ENCODE assay signal across 14 cellular contexts in the genomic region with DNA sequence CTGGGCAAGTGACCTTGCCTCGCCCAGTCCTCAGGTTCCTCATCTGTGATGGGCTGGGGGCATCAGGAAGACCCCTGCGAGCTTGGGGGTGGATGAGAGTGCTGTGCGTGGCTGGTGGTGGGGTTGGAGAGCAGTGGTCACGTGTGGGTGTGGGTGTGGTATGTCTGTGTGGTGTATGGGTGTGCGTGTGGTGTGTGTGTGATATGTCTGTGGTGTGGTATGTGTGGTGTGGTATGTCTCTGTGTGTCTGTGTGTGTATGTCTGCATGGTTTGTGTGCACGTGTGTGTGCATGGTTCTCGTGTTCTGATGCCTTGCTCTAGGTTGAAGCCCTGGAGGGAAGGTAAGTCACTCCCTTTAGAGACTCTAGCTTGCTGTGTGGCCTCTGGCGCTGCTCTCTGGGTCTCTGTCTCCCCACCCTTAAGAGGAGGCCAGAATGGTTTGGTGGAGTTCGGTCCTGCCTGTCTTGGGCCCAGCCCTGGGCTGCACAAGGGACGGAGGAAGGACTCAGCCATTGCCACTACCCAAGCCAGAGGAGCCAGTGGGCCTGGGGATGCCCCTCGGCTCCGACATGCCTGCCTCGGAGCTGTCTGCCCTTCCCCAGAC.
DNase-seq lines count a peak whose midpoint lies in the region; ATAC-seq and TF ChIP-seq lines count a peak whose summit lies in the region.
"Had no signal": no experiment of that assay in that cellular context is flagged by ENCODE, and none has a peak within 500 bp of the region (broad histone marks: within the 10 kb centered on the region; RNA-seq: fewer than 3 reads in every experiment).

No MANE protein-coding gene starts in this region.

- peaks cover 24 to 91% (median 72%) of the 10 kb centered on the region in 12 donors for H3K4me1 ChIP-seq in heart left ventricle

- peak overlapping the region in 1 of 5 experiments; percentile 35 for H3K4me3 Mint-ChIP-seq in brain
- peak overlapping the region; percentile 6 for H3K4me3 Mint-ChIP-seq in nephron progenitor cell
- peak overlapping the region; percentile 37 for H3K4me3 Mint-ChIP-seq in type B pancreatic cell
- H3K4me3 Mint-ChIP-seq: activated T-helper 17 cell treated with anti-CD3 and anti-CD28 coated beads, Interleukin-2, amount 50 U/mL, for 72 hours; naive thymus-derived CD4-positive, alpha-beta T cell had no signal

- no peaks in the 10 kb centered on the region for H3K27me3 ChIP-seq in heart left ventricle
- H3K27me3 ChIP-seq: cardiac muscle cell, spleen had no signal

- H3K36me3 Mint-ChIP-seq in brain (no peaks in the 10 kb centered on the region), nephron progenitor cell (ENCODE audit: low read depth) (no peaks in the 10 kb centered on the region), type B pancreatic cell (peaks cover 4% of the 10 kb centered on the region)
- H3K36me3 Mint-ChIP-seq: naive thymus-derived CD4-positive, alpha-beta T cell had no signal

- no peak for DNase-seq in heart left ventricle
- no peak for DNase-seq in left ventricle myocardium superior
- DNase-seq in nephron progenitor cell = no peak
- DNase-seq in type B pancreatic cell (ENCODE audit: extremely low spot score, unreplicated experiment) = no peak
- DNase-seq in GM19240 (ENCODE audit: insufficient read length, low spot score) = no peak
- DNase-seq: activated CD4-positive, alpha-beta T cell treated with anti-CD3 and anti-CD28 coated beads for 4 hours; naive thymus-derived CD4-positive, alpha-beta T cell; NK-92 treated with Interleukin-12 subunit alpha and Interleukin-12 subunit beta, amount 100 ng/mL, for 24 hours; spleen had no signal

- H3K27ac ChIP-seq in heart left ventricle = peak overlapping the region in 11 of 12 donors; percentile 26 to 82 (median 68)
- H3K27ac ChIP-seq: cardiac muscle cell had no signal

- no peak overlapping the region for H3K4me3 ChIP-seq in heart left ventricle
- H3K4me3 ChIP-seq: cardiac muscle cell, spleen had no signal

- H3K27me3 Mint-ChIP-seq in brain = no peaks in the 10 kb centered on the region
- H3K27me3 Mint-ChIP-seq in nephron progenitor cell (ENCODE audit: low read depth, poor library complexity) = no peaks in the 10 kb centered on the region
- H3K27me3 Mint-ChIP-seq in type B pancreatic cell = no peaks in the 10 kb centered on the region
- H3K27me3 Mint-ChIP-seq: activated T-helper 17 cell treated with anti-CD3 and anti-CD28 coated beads, Interleukin-2, amount 50 U/mL, for 72 hours had no signal

- H3K36me3 ChIP-seq in heart left ventricle = peaks cover 0 to 35% (median 13%) of the 10 kb centered on the region in 9 donors

- H3K27ac Mint-ChIP-seq in brain (peak overlapping the region; percentile 6 to 88 (median 84)), nephron progenitor cell (peak overlapping the region; percentile 0), type B pancreatic cell (peak overlapping the region; percentile 80)
- H3K27ac Mint-ChIP-seq: activated T-helper 17 cell treated with anti-CD3 and anti-CD28 coated beads, Interleukin-2, amount 50 U/mL, for 72 hours had no signal

- no peak for TF ChIP-seq POLR2A in heart left ventricle (IDR thresholded peaks at IDR 0.05)

- H3K4me1 Mint-ChIP-seq in brain = peaks cover 30% of the 10 kb centered on the region
- peaks cover 39% of the 10 kb centered on the region for H3K4me1 Mint-ChIP-seq in nephron progenitor cell
- peaks cover 17% of the 10 kb centered on the region for H3K4me1 Mint-ChIP-seq in type B pancreatic cell (ENCODE audit: unreplicated experiment)

- H3K9me3 Mint-ChIP-seq in brain (no peaks in the 10 kb centered on the region), nephron progenitor cell (no peaks in the 10 kb centered on the region), type B pancreatic cell (no peaks in the 10 kb centered on the region)
- H3K9me3 Mint-ChIP-seq: activated T-helper 17 cell treated with anti-CD3 and anti-CD28 coated beads, Interleukin-2, amount 50 U/mL, for 72 hours; naive thymus-derived CD4-positive, alpha-beta T cell had no signal

- TF ChIP-seq CTCF in heart left ventricle (IDR thresholded peaks at IDR 0.05) = no peak
- TF ChIP-seq CTCF in brain (conservative IDR thresholded peaks at IDR 0.05) = no peak
- no peak for TF ChIP-seq CTCF in nephron progenitor cell (IDR thresholded peaks at IDR 0.05)
- TF ChIP-seq CTCF in type B pancreatic cell (conservative IDR thresholded peaks at IDR 0.05) = no peak

- 77 to 86% (median 79%) methylated on average over 7 to 13 of the region's 13 CpGs for WGBS in heart left ventricle, 4 donors

- ATAC-seq in heart left ventricle (no peak), left ventricle myocardium superior (no peak), GM21529 (IDR thresholded peaks at IDR 0.05; ENCODE audit: unreplicated experiment) (no peak), HG02973 (IDR thresholded peaks at IDR 0.05; ENCODE audit: unreplicated experiment) (no peak)
- ATAC-seq: activated T-helper 17 cell treated with anti-CD3 and anti-CD28 coated beads, Interleukin-2, amount 50 U/mL, for 72 hours; naive thymus-derived CD4-positive, alpha-beta T cell had no signal

- intact Hi-C loops in heart left ventricle (cut with DNase I) = loop anchor here in 2 of 10 donors (5.0 to 10.0 kb wide), 3 partner anchors 78 to 148 kb away; a partner anchor contains a TSS
- intact Hi-C loops in left ventricle myocardium superior (cut with micrococcal nuclease) = no loop called here

- H3K9me3 ChIP-seq in heart left ventricle = no peaks in the 10 kb centered on the region
- H3K9me3 ChIP-seq: spleen had no signal

Comparison
In these comparisons a context has a peak if more than half of its experiments do, and no peak if none do; other contexts are left out.
1. H3K27ac Mint-ChIP-seq: peak in every context shown above with its lines; median percentile 84 in brain; 80 in type B pancreatic cell; 0 in nephron progenitor cell.